8 cellular contexts compared by ENCODE assay signal in the genomic region with DNA sequence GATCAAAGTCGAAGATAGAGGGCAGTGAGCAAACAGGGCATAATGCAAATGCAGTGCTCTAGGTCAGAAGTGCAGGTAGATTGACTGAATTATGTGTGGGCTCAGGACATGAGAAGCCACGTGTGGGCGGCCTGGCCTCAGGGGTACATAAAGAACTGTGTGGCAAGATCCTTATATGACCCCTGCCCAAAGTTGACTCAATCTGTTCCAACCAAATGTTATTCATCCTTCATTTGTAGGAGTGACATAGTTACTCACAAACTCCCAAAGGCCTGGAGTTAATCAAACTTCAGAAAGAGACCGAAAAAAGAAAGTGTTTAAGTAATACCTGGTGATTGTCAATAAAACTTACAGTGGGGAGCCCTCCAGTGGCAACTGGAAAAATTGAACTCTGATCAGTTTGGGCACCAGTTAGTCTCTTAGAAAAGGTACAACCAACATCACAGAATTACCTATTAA.
DNase-seq lines count a peak whose midpoint lies in the region; ATAC-seq and TF ChIP-seq lines count a peak whose summit lies in the region.

No MANE protein-coding gene starts in this region.

- in situ Hi-C loops in KBM-7 (cut with MboI; ENCODE audit: low pct_unique_long_range_greater_than_20kb, low sequenced_read_pairs), result no loop called here

- no peaks in the 10 kb centered on the region for H3K79me1 ChIP-seq in mesenchymal stem cell (replicated peaks; ENCODE audit: low read length, poor library complexity, severe bottlenecking)

- H3K27ac Mint-ChIP-seq in brain, result peak overlapping the region in 1 of 5 experiments; percentile 18

- no peaks in the 10 kb centered on the region for H3K9me3 Mint-ChIP-seq in brain

- H2BK12ac ChIP-seq in mesenchymal stem cell (ENCODE audit: low read length in 2 of 2), result no peak overlapping the region

- H4K91ac ChIP-seq in mesenchymal stem cell (ENCODE audit: low read length), result no peak overlapping the region

- H3K18ac ChIP-seq in mesenchymal stem cell (ENCODE audit: low read depth in 1 of 2, low read length in 2 of 2), result no peak overlapping the region

- H2BK5ac ChIP-seq in mesenchymal stem cell (ENCODE audit: low read depth, low read length, poor library complexity, severe bottlenecking), result no peak overlapping the region

- H4K8ac ChIP-seq in mesenchymal stem cell (ENCODE audit: low read length), result no peak overlapping the region

- H3K27me3 ChIP-seq in mesenchymal stem cell (ENCODE audit: control insufficient read depth in 1 of 2, insufficient read depth in 1 of 2, low read length in 2 of 2), result no peaks in the 10 kb centered on the region
- no peaks in the 10 kb centered on the region for H3K27me3 ChIP-seq in effector memory CD4-positive, alpha-beta T cell (replicated peaks; ENCODE audit: control insufficient read depth, insufficient read depth, low read length, poor library complexity, severe bottlenecking)

- H2BK15ac ChIP-seq in mesenchymal stem cell (ENCODE audit: low read depth, poor library complexity, severe bottlenecking), result no peak overlapping the region

- ATAC-seq in HG02588 (IDR thresholded peaks at IDR 0.05; ENCODE audit: unreplicated experiment), result no peak

- no peak overlapping the region for H3K14ac ChIP-seq in mesenchymal stem cell (ENCODE audit: low read length in 2 of 2)

- no peak overlapping the region for H2AK5ac ChIP-seq in mesenchymal stem cell (ENCODE audit: low read length, severe bottlenecking)

- H3K36me3 ChIP-seq in mesenchymal stem cell (ENCODE audit: control insufficient read depth in 1 of 2, insufficient read depth in 2 of 2, low read depth in 1 of 2, low read length in 2 of 2), result no peaks in the 10 kb centered on the region
- H3K36me3 ChIP-seq in effector memory CD4-positive, alpha-beta T cell (ENCODE audit: control insufficient read depth, insufficient read depth, low read length), result no peaks in the 10 kb centered on the region

- peak; percentile 52 to 67 for TF ChIP-seq CTCF in brain (conservative IDR thresholded peaks at IDR 0.05)

- H3K36me3 Mint-ChIP-seq in brain, result no peaks in the 10 kb centered on the region

- no peak overlapping the region for H3K4me2 ChIP-seq in mesenchymal stem cell (ENCODE audit: low read length, poor library complexity, severe bottlenecking)

- H3K9me3 ChIP-seq in mesenchymal stem cell (ENCODE audit: control insufficient read depth, low read length), result peaks cover 3% of the 10 kb centered on the region
- H3K9me3 ChIP-seq in effector memory CD4-positive, alpha-beta T cell (ENCODE audit: control insufficient read depth, low read length), result no peaks in the 10 kb centered on the region

- H2AFZ ChIP-seq in mesenchymal stem cell (ENCODE audit: low read depth, low read length), result no peak overlapping the region

- DNase-seq in SIG-M5 treated with dmso at 0.1 percent for 504 hours (lab: John Stamatoyannopoulos, UW; ENCODE audit: unreplicated experiment) (peak; percentile 2), SIG-M5 (lab: John Stamatoyannopoulos, UW) (no peak), KBM-7 (peak; percentile 33), mesenchymal stem cell (peak; percentile 45), NCI-H774 (lab: John Stamatoyannopoulos, UW) (no peak)
- DNase-seq in effector memory CD4-positive, alpha-beta T cell, result no peak

- no peak overlapping the region for H3K27ac ChIP-seq in mesenchymal stem cell (ENCODE audit: low read length, poor library complexity, severe bottlenecking)
- H3K27ac ChIP-seq in effector memory CD4-positive, alpha-beta T cell (ENCODE audit: insufficient read depth, low read length, poor library complexity, severe bottlenecking), result no peak overlapping the region

- no peak overlapping the region for H3K4me3 ChIP-seq in mesenchymal stem cell (ENCODE audit: insufficient read depth in 1 of 2, low read depth in 1 of 2, low read length in 2 of 2)
- H3K4me3 ChIP-seq in effector memory CD4-positive, alpha-beta T cell (ENCODE audit: insufficient read depth, low read depth, low read length, poor library complexity, severe bottlenecking), result no peak overlapping the region

- peak overlapping the region; percentile 68 for H3K9ac ChIP-seq in mesenchymal stem cell (ENCODE audit: low read length)

- H3K4me3 Mint-ChIP-seq in brain, result no peak overlapping the region

- H3K4me1 ChIP-seq in mesenchymal stem cell (ENCODE audit: control insufficient read depth, insufficient read depth, low read depth, low read length), result no peaks in the 10 kb centered on the region
- H3K4me1 ChIP-seq in effector memory CD4-positive, alpha-beta T cell (ENCODE audit: control insufficient read depth, insufficient read depth, low read length, poor library complexity, severe bottlenecking), result no peaks in the 10 kb centered on the region

- no peaks in the 10 kb centered on the region for H3K27me3 Mint-ChIP-seq in brain

- H2BK120ac ChIP-seq in mesenchymal stem cell (ENCODE audit: low read depth, low read length), result no peak overlapping the region

- H3K4ac ChIP-seq in mesenchymal stem cell (ENCODE audit: low read depth in 1 of 2, low read length in 2 of 2), result no peak overlapping the region

- H3K23ac ChIP-seq in mesenchymal stem cell (ENCODE audit: low read length in 2 of 2), result no peak overlapping the region

- 95% methylated on average over 3 of the region's 4 CpGs for WGBS in mesenchymal stem cell

- H3K4me1 Mint-ChIP-seq in brain, result no peaks in the 10 kb centered on the region

Comparison
In these comparisons a context has a peak if more than half of its experiments do, and no peak if none do; other contexts are left out.
1. DNase-seq: peak in SIG-M5 treated with dmso at 0.1 percent for 504 hours (single experiment), KBM-7 (single experiment) and mesenchymal stem cell (single experiment); none in SIG-M5 (single experiment), NCI-H774 (single experiment) and effector memory CD4-positive, alpha-beta T cell (0 of 3).